23 cellular contexts compared by ENCODE assay signal in genomic region chr11:4054643-4055042, GRCh38.
"Had no signal": no experiment of that assay in that cellular context is flagged by ENCODE, and none has a peak within 500 bp of the region (broad histone marks: within the 10 kb centered on the region; RNA-seq: fewer than 3 reads in every experiment).

No MANE protein-coding gene starts in this region.

- H3K27ac Mint-ChIP-seq: dendritic cell treated with granulocyte-macrophage colony-stimulating factor and Interleukin-4, amounts not matched to agents 40 ng/mL and 50 ng/mL, for 4 days; stimulated activated naive B cell treated with anti-CD40 and anti-IgM and Interleukin-4, amounts not matched to agents 10 μg/mL and 1 μg/mL and 100 μg/mL, for 72 hours had no signal

- ATAC-seq: effector memory CD8-positive, alpha-beta T cell; gastrocnemius medialis; heart right ventricle; left cardiac atrium; left ventricle myocardium superior; right lobe of liver; stimulated activated naive B cell treated with anti-CD40 and anti-IgM and Interleukin-4, amounts not matched to agents 10 μg/mL and 1 μg/mL and 100 μg/mL, for 72 hours; stimulated activated naive CD8-positive, alpha-beta T cell treated with anti-CD3 and anti-CD28 coated beads, Interleukin-15, amount 100 ng/mL, for 72 hours had no signal

- H3K27ac ChIP-seq: epithelial cell of prostate, esophagus muscularis mucosa, heart right ventricle, neutrophil, psoas muscle, right lobe of liver, skin epidermis, testis, tibial nerve had no signal

- H3K27me3 Mint-ChIP-seq: dendritic cell treated with granulocyte-macrophage colony-stimulating factor and Interleukin-4, amounts not matched to agents 40 ng/mL and 50 ng/mL, for 4 days; effector memory CD8-positive, alpha-beta T cell; naive B cell; stimulated activated naive B cell treated with anti-CD40 and anti-IgM and Interleukin-4, amounts not matched to agents 10 μg/mL and 1 μg/mL and 100 μg/mL, for 72 hours; stimulated activated naive CD8-positive, alpha-beta T cell treated with anti-CD3 and anti-CD28 coated beads, Interleukin-15, amount 100 ng/mL, for 72 hours had no signal

- H3K4me3 Mint-ChIP-seq: dendritic cell treated with granulocyte-macrophage colony-stimulating factor and Interleukin-4, amounts not matched to agents 40 ng/mL and 50 ng/mL, for 4 days; effector memory CD8-positive, alpha-beta T cell; naive B cell; stimulated activated naive B cell treated with anti-CD40 and anti-IgM and Interleukin-4, amounts not matched to agents 10 μg/mL and 1 μg/mL and 100 μg/mL, for 72 hours; stimulated activated naive CD8-positive, alpha-beta T cell treated with anti-CD3 and anti-CD28 coated beads, Interleukin-15, amount 100 ng/mL, for 72 hours had no signal

- H3K27me3 ChIP-seq: esophagus muscularis mucosa, gastrocnemius medialis, heart right ventricle, neutrophil, right lobe of liver, testis, tibial nerve had no signal

- H3K4me3 ChIP-seq: esophagus muscularis mucosa, gastrocnemius medialis, heart right ventricle, lung, psoas muscle, right lobe of liver, skin epidermis, testis, tibial nerve had no signal

- DNase-seq: effector memory CD8-positive, alpha-beta T cell; gastrocnemius medialis; heart right ventricle; kidney; left cardiac atrium; left ventricle myocardium superior; mesenchymal stem cell; naive B cell; psoas muscle; retina; right lobe of liver; stimulated activated CD4-positive, alpha-beta T cell treated with anti-CD3 and anti-CD28 coated beads, Interleukin-2, amount 100 ng/mL, for 24 hours; stimulated activated CD4-positive, alpha-beta T cell treated with anti-CD3 and anti-CD28 coated beads, Interleukin-4, amount 100 ng/mL, for 4 hours; stimulated activated naive B cell treated with anti-CD40 and anti-IgM and Interleukin-4, amounts not matched to agents 10 μg/mL and 1 μg/mL and 100 μg/mL, for 72 hours; stimulated activated naive CD8-positive, alpha-beta T cell treated with anti-CD3 and anti-CD28 coated beads, Interleukin-15, amount 100 ng/mL, for 72 hours; testis had no signal

- H3K9me3 Mint-ChIP-seq: dendritic cell treated with granulocyte-macrophage colony-stimulating factor and Interleukin-4, amounts not matched to agents 40 ng/mL and 50 ng/mL, for 4 days; effector memory CD8-positive, alpha-beta T cell; stimulated activated naive CD8-positive, alpha-beta T cell treated with anti-CD3 and anti-CD28 coated beads, Interleukin-15, amount 100 ng/mL, for 72 hours had no signal

- H3K9me3 ChIP-seq: esophagus muscularis mucosa, gastrocnemius medialis, neutrophil, psoas muscle, right lobe of liver, testis, tibial nerve had no signal
